ENCODE assay signal across 10 cellular contexts in the genomic region with DNA sequence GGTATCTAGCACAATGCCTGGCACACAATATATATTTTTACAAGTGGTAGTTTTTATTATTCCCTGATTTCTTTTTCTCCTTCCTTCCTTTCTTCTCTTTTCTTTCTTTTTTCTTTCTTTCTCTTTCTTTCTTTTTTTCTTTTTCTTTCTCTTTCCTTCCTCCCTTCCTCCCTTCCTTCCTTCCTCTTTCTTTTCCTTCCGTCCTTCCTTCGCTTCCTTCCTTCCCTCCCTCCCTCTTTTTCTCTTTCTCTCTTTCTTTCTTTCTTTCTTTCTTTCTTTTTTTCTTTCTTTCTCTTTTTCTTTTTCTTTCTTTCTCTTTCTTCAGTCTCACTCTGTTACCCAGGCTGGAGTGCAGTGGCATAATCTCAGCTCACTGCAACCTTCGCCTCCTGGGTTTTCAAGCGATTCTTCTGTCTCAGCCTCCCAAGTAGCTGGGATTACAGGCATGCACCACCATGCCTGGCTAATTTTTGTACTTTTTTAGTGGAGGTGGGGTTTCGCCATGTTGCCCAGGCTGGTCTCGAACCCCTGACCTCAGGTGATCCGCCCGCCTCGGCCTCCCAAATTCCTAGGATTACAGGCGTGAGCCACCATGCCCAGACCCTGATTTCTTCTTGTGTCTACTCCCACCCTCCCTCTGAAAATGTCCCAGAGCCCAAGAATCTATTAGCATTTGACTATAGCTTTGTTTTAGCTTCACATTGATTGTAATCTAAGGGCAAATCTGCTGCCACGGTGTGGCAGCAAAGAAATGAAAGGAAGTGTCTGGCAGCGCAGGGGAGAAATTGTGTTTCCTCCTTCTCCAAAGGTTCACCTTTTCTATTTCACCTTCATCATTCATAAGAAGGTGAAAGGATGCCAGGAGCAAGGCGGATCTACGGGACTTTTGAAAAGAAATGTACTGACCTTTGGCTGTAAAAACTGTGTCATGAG. TPM values are rescaled to one million over a fixed set of nuclear protein-coding genes. Genes with fewer than 3 reads are reported as not detected.
DNase-seq lines count a peak whose midpoint lies in the region; ATAC-seq and TF ChIP-seq lines count a peak whose summit lies in the region.
"Had no signal": no experiment of that assay in that cellular context is flagged by ENCODE, and none has a peak within 500 bp of the region (broad histone marks: within the 10 kb centered on the region; RNA-seq: fewer than 3 reads in every experiment).

No MANE protein-coding gene starts in this region.

- H2AFZ ChIP-seq in OCI-LY7 (ENCODE audit: low read length): no peak overlapping the region; the same call in 1 of the 2 replicates

- intact Hi-C loops in OCI-LY7 (cut with micrococcal nuclease; ENCODE audit: unreplicated experiment): no loop called here
- intact Hi-C loops in aorta (cut with DNase I): loop anchor here in 1 of 2 donors (5.0 kb wide), 1 partner anchor 44 kb away; no protein-coding TSS in a partner anchor

- CTCF ChIA-PET in OCI-LY7 (lab: Charles Lee; ENCODE audit: unreplicated experiment): interaction anchor here (0.6 kb wide), 1 partner anchor 735 kb away, joined by 3 read pairs; no protein-coding TSS in a partner anchor

- H3K4me1 Mint-ChIP-seq in mesothelial cell of epicardium: peaks cover 16% of the 10 kb centered on the region
- no peaks in the 10 kb centered on the region for H3K4me1 Mint-ChIP-seq in natural killer cell treated with Interleukin-12 subunit alpha and Interleukin-12 subunit beta and Interleukin-15 and Interleukin-18, amount 100 ng/mL, for 72 hours (ENCODE audit: low read depth in 2 of 2)

- no peaks in the 10 kb centered on the region for H3K9me3 Mint-ChIP-seq in mesothelial cell of epicardium
- no peaks in the 10 kb centered on the region for H3K9me3 Mint-ChIP-seq in natural killer cell treated with Interleukin-12 subunit alpha and Interleukin-12 subunit beta and Interleukin-15 and Interleukin-18, amount 100 ng/mL, for 72 hours

- POLR2A ChIA-PET in OCI-LY7 (lab: Charles Lee): interaction anchor here (0.8 to 1.2 kb wide), 3 partner anchors 15 to 115 kb away, joined by 3 read pairs; no protein-coding TSS in a partner anchor

- no peaks in the 10 kb centered on the region for H3K9me3 ChIP-seq in BLaER1 treated with 17β-estradiol and CSF1 and Interleukin-3, amounts not matched to agents 10 nM and 100 nM (replicated peaks in 1 of 11)
- H3K9me3 ChIP-seq in OCI-LY7 (ENCODE audit: low read length): no peaks in the 10 kb centered on the region
- H3K9me3 ChIP-seq in aorta (ENCODE audit: control insufficient read depth, low read length): no peaks in the 10 kb centered on the region

- H3K27ac ChIP-seq in BLaER1 treated with 17β-estradiol and CSF1 and Interleukin-3, amounts not matched to agents 10 nM and 100 nM: peak overlapping the region in 7 of 11 experiments; percentile 39 to 69 (median 43); a peak in 10 of 22 replicates
- no peak overlapping the region for H3K27ac ChIP-seq in OCI-LY7 (ENCODE audit: low read depth, low read length, poor library complexity, severe bottlenecking)
- H3K27ac ChIP-seq in aorta (ENCODE audit: low read depth in 1 of 2, low read length in 2 of 2): no peak overlapping the region

- no peaks in the 10 kb centered on the region for H3K9me2 ChIP-seq in OCI-LY7 (ENCODE audit: insufficient read depth, low read length)

- H3K79me2 ChIP-seq in OCI-LY7 (ENCODE audit: insufficient read depth, low read depth, low read length): no peaks in the 10 kb centered on the region

- DNase-seq in OCI-LY7 (ENCODE audit: low spot score) (no peak), mesothelial cell of epicardium (ENCODE audit: low spot score in 2 of 2, unreplicated experiment in 2 of 2) (no peak), SKM-1 (lab: John Stamatoyannopoulos, UW; ENCODE audit: unreplicated experiment) (no peak), aorta (no peak)
- DNase-seq in natural killer cell treated with Interleukin-12 subunit alpha and Interleukin-12 subunit beta and Interleukin-15 and Interleukin-18, amount 100 ng/mL, for 72 hours (ENCODE audit: low spot score): no peak
- DNase-seq: activated CD4-positive, alpha-beta T cell treated with anti-CD3 and anti-CD28 coated beads, Interleukin-2, amount 50 U/mL, for 48 hours had no signal

- no peaks in the 10 kb centered on the region for H3K36me3 Mint-ChIP-seq in mesothelial cell of epicardium
- no peaks in the 10 kb centered on the region for H3K36me3 Mint-ChIP-seq in natural killer cell treated with Interleukin-12 subunit alpha and Interleukin-12 subunit beta and Interleukin-15 and Interleukin-18, amount 100 ng/mL, for 72 hours

- peak overlapping the region; percentile 49 to 95 (median 66) for H3K4me2 ChIP-seq in BLaER1 treated with 17β-estradiol and CSF1 and Interleukin-3, amounts not matched to agents 10 nM and 100 nM
- peak overlapping the region; percentile 44 for H3K4me2 ChIP-seq in OCI-LY7 (ENCODE audit: low read length)

- no peak overlapping the region for H3K4me3 Mint-ChIP-seq in mesothelial cell of epicardium
- H3K4me3 Mint-ChIP-seq in natural killer cell treated with Interleukin-12 subunit alpha and Interleukin-12 subunit beta and Interleukin-15 and Interleukin-18, amount 100 ng/mL, for 72 hours: no peak overlapping the region

- H3K9ac ChIP-seq in BLaER1 treated with 17β-estradiol and CSF1 and Interleukin-3, amounts not matched to agents 10 nM and 100 nM: peak overlapping the region in 9 of 11 experiments; percentile 25 to 70 (median 54); a peak in 12 of 22 replicates

- no peaks in the 10 kb centered on the region for H3K27me3 ChIP-seq in BLaER1 treated with 17β-estradiol and CSF1 and Interleukin-3, amounts not matched to agents 10 nM and 100 nM
- no peaks in the 10 kb centered on the region for H3K27me3 ChIP-seq in aorta (ENCODE audit: control insufficient read depth in 1 of 2, insufficient read depth in 2 of 2, low read length in 1 of 2)

- peaks cover 19 to 36% (median 27%) of the 10 kb centered on the region in 10 experiments for H3K4me1 ChIP-seq in BLaER1 treated with 17β-estradiol and CSF1 and Interleukin-3, amounts not matched to agents 10 nM and 100 nM
- peaks cover 11% of the 10 kb centered on the region for H3K4me1 ChIP-seq in OCI-LY7 (ENCODE audit: insufficient read depth, low read length, poor library complexity, severe bottlenecking)
- H3K4me1 ChIP-seq in aorta (ENCODE audit: control insufficient read depth in 1 of 2, insufficient read depth in 2 of 2, low read length in 2 of 2): peaks cover 0 to 3% of the 10 kb centered on the region in 2 donors

- H3K36me3 ChIP-seq in BLaER1 treated with 17β-estradiol and CSF1 and Interleukin-3, amounts not matched to agents 10 nM and 100 nM: no peaks in the 10 kb centered on the region
- H3K36me3 ChIP-seq in OCI-LY7 (ENCODE audit: insufficient read depth, low read length) (no peaks in the 10 kb centered on the region), aorta (ENCODE audit: control insufficient read depth in 1 of 2, insufficient read depth in 2 of 2, low read length in 1 of 2) (no peaks in the 10 kb centered on the region)

- H4K20me1 ChIP-seq in BLaER1 treated with 17β-estradiol and CSF1 and Interleukin-3, amounts not matched to agents 10 nM and 100 nM: peaks cover 0 to 5% (median 0%) of the 10 kb centered on the region in 11 experiments; a peak in 1 of 22 replicates
- H4K20me1 ChIP-seq in OCI-LY7 (ENCODE audit: insufficient read depth, low read length): no peaks in the 10 kb centered on the region

- BruUV-seq in OCI-LY7 (replicated peaks; lab: Mats Ljungman, UMichigan): no TSS peak

- H3K27ac Mint-ChIP-seq in mesothelial cell of epicardium: peak overlapping the region; percentile 76
- H3K27ac Mint-ChIP-seq in natural killer cell treated with Interleukin-12 subunit alpha and Interleukin-12 subunit beta and Interleukin-15 and Interleukin-18, amount 100 ng/mL, for 72 hours: no peak overlapping the region

- WGBS in aorta, 2 donors: 70% methylated on average over 13 to 14 of the region's 14 CpGs

- H3K4me3 ChIP-seq in BLaER1 treated with 17β-estradiol and CSF1 and Interleukin-3, amounts not matched to agents 10 nM and 100 nM: peak overlapping the region in 5 of 10 experiments; percentile 32 to 57 (median 38); a peak in 6 of 20 replicates
- H3K4me3 ChIP-seq in OCI-LY7 (ENCODE audit: low read depth, low read length, poor library complexity, severe bottlenecking) (no peak overlapping the region), aorta (ENCODE audit: low read length in 2 of 2) (no peak overlapping the region)

- no peaks in the 10 kb centered on the region for H3K27me3 Mint-ChIP-seq in mesothelial cell of epicardium (ENCODE audit: low read depth)
- H3K27me3 Mint-ChIP-seq in natural killer cell treated with Interleukin-12 subunit alpha and Interleukin-12 subunit beta and Interleukin-15 and Interleukin-18, amount 100 ng/mL, for 72 hours: peaks cover 6 to 9% of the 10 kb centered on the region in 2 donors

- ATAC-seq in GM21786 (IDR thresholded peaks at IDR 0.05; ENCODE audit: unreplicated experiment): peak; percentile 32
- no peak for ATAC-seq in natural killer cell treated with Interleukin-12 subunit alpha and Interleukin-12 subunit beta and Interleukin-15 and Interleukin-18, amount 100 ng/mL, for 72 hours
- no peak for ATAC-seq in GM19455 (IDR thresholded peaks at IDR 0.05; ENCODE audit: unreplicated experiment)
- no peak for ATAC-seq in aorta (ENCODE audit: low FRiP score)
- ATAC-seq: HCT116 had no signal

- peak; percentile 46; the same call in 1 of the 2 replicates for TF ChIP-seq CTCF in OCI-LY7 (conservative IDR thresholded peaks at IDR 0.05; ENCODE audit: low read length)
- TF ChIP-seq CTCF in mesothelial cell of epicardium (IDR thresholded peaks at IDR 0.05; ENCODE audit: unreplicated experiment): no peak

RNA-seq across cellular contexts. Expression of a gene that starts 19.9 kb away (rescaled TPM):
- 14.1 and 16.4 TPM in 2 replicates for total RNA-seq in OCI-LY7 (2014; rRNA removed; shearing (Covaris generic))
- total RNA-seq in OCI-LY7 (2022) (25.4 and 27.2 TPM in 2 replicates), mesothelial cell of epicardium (14.6 to 16.7 TPM (median 16.4 TPM) in 3 replicates), aorta (10 to 100 TPM; 19.9 to 24.2 TPM)
- 10 to 100 TPM; 25.7 to 39.0 TPM for total RNA-seq in natural killer cell treated with Interleukin-12 subunit alpha and Interleukin-12 subunit beta and Interleukin-15 and Interleukin-18, amount 100 ng/mL, for 72 hours
- 10 to 100 TPM in 1 of 2 donors, 1 to 10 TPM in 1; 6.8 to 12.7 TPM for polyA plus RNA-seq in aorta

RNA-seq across cellular contexts. Expression of a gene that starts 47.5 kb away (rescaled TPM):
- total RNA-seq in OCI-LY7 (2014; rRNA removed; shearing (Covaris generic)): 23.5 and 32.9 TPM in 2 replicates
- total RNA-seq in OCI-LY7 (2022) (30.3 and 33.7 TPM in 2 replicates), mesothelial cell of epicardium (19.5 to 21.3 TPM (median 20.9 TPM) in 3 replicates), aorta (10 to 100 TPM; 29.8 to 37.8 TPM)
- total RNA-seq in natural killer cell treated with Interleukin-12 subunit alpha and Interleukin-12 subunit beta and Interleukin-15 and Interleukin-18, amount 100 ng/mL, for 72 hours: 10 to 100 TPM; 26.5 to 30.7 TPM
- 10 to 100 TPM; 11.6 to 16.0 TPM for polyA plus RNA-seq in aorta

RNA-seq across cellular contexts. Expression of a gene that starts 47.6 kb away (rescaled TPM):
- 27.0 and 30.2 TPM in 2 replicates for total RNA-seq in OCI-LY7 (2014; rRNA removed; shearing (Covaris generic))
- total RNA-seq in OCI-LY7 (2022) (17.3 and 25.1 TPM in 2 replicates), mesothelial cell of epicardium (11.3 to 13.1 TPM (median 11.4 TPM) in 3 replicates), aorta (1 to 10 TPM; 6.8 to 8.9 TPM)
- total RNA-seq in natural killer cell treated with Interleukin-12 subunit alpha and Interleukin-12 subunit beta and Interleukin-15 and Interleukin-18, amount 100 ng/mL, for 72 hours: 10 to 100 TPM; 16.4 to 38.2 TPM
- polyA plus RNA-seq in aorta: 1 to 10 TPM in 1 of 2 donors, under 1 TPM in 1; 0.50 to 2.1 TPM

Comparison
In these comparisons a context has a peak if more than half of its experiments do, and no peak if none do; other contexts are left out.
1. H3K27ac ChIP-seq: peak in BLaER1 treated with 17β-estradiol and CSF1 and Interleukin-3, amounts not matched to agents 10 nM and 100 nM (7 of 11); none in OCI-LY7 (single experiment) and aorta (0 of 2).